Comparison of ENCODE assay signal across 12 cellular contexts in genomic region chr4:41443340-41444079, GRCh38.
DNase-seq lines count a peak whose midpoint lies in the region; ATAC-seq, FAIRE-seq and TF ChIP-seq lines count a peak whose summit lies in the region.
"Had no signal": no experiment of that assay in that cellular context is flagged by ENCODE, and none has a peak within 500 bp of the region (broad histone marks: within the 10 kb centered on the region; RNA-seq: fewer than 3 reads in every experiment).

No MANE protein-coding gene starts in this region.

- no peaks in the 10 kb centered on the region for H3K9me3 Mint-ChIP-seq in mesothelial cell of epicardium
- H3K9me3 Mint-ChIP-seq: H9 had no signal

- TF ChIP-seq RAD21 in K562 (CRISPR knock-in tag; conservative IDR thresholded peaks at IDR 0.05 in 1 of 2, IDR thresholded peaks at IDR 0.05 in 1 of 2), result no peak

- no peak overlapping the region for H3K4me3 ChIP-seq in K562
- H3K4me3 ChIP-seq: BLaER1, SJCRH30 had no signal

- H3K27me3 ChIP-seq in K562 (ENCODE audit: control insufficient read depth in 2 of 2, insufficient read depth in 2 of 2, low read length in 2 of 2), result no peaks in the 10 kb centered on the region
- H3K27me3 ChIP-seq: BLaER1, SJCRH30 had no signal

- H3K36me3 Mint-ChIP-seq in mesothelial cell of epicardium, result no peaks in the 10 kb centered on the region

- H3K27ac ChIP-seq in C4-2B, result peak overlapping the region; percentile 100; the same call in 1 of the 2 replicates
- no peak overlapping the region for H3K27ac ChIP-seq in K562 (ENCODE audit: extremely low read depth, low read depth, low read length)
- H3K27ac ChIP-seq: BLaER1, SJCRH30 had no signal

- ATAC-seq in K562, result no peak

- CTCF ChIA-PET in K562 (lab: Yijun Ruan, JAX; ENCODE audit: low intra/inter-chr PET ratio), result no interaction called here

- H3K4me1 ChIP-seq in K562 (replicated peaks in 1 of 2; ENCODE audit: control insufficient read depth in 2 of 2, insufficient read depth in 2 of 2, low read length in 2 of 2), result no peaks in the 10 kb centered on the region
- H3K4me1 ChIP-seq: BLaER1 had no signal

- no peak for TF ChIP-seq CTCF in C4-2B (conservative IDR thresholded peaks at IDR 0.05)
- TF ChIP-seq CTCF in K562 (IDR thresholded peaks at IDR 0.05 in 2 of 3, conservative IDR thresholded peaks at IDR 0.05 in 1 of 3; ENCODE audit: insufficient read depth in 2 of 3, low read depth in 1 of 3, low read length in 3 of 3), result no peak
- no peak for TF ChIP-seq CTCF in mesothelial cell of epicardium (IDR thresholded peaks at IDR 0.05; ENCODE audit: unreplicated experiment)

- H3K79me2 ChIP-seq in K562 (ENCODE audit: control insufficient read depth, insufficient read depth, low read length), result no peaks in the 10 kb centered on the region

- POLR2A ChIA-PET in K562 (lab: Yijun Ruan, JAX), result no interaction called here

- DNase-seq in HT-29 (ENCODE audit: low spot score), result peak; percentile 30
- no peak for DNase-seq in K562 (ENCODE audit: extremely low read depth in 1 of 4, low spot score in 3 of 4)
- DNase-seq in mesothelial cell of epicardium (ENCODE audit: low spot score in 2 of 2, unreplicated experiment in 2 of 2), result no peak
- DNase-seq in DMS153 treated with DMSO at 0.1 percent for 48 hours (lab: John Stamatoyannopoulos, UW; ENCODE audit: unreplicated experiment), result no peak
- DNase-seq in T1000 (lab: John Stamatoyannopoulos, UW), result no peak
- no peak for DNase-seq in DMS 273 treated with DMSO at 0.1 percent for 48 hours (lab: John Stamatoyannopoulos, UW)
- DNase-seq: H9, NCI-H446, SJCRH30, SW 1271 had no signal

- TF ChIP-seq POLR2A in K562 (conservative IDR thresholded peaks at IDR 0.05), result no peak

- no peak for FAIRE-seq in K562 (lab: Jason Lieb, UNC)

- H3K9me1 ChIP-seq in K562 (ENCODE audit: control insufficient read depth, insufficient read depth, low read length), result no peaks in the 10 kb centered on the region

- peaks cover 45% of the 10 kb centered on the region for H3K4me1 Mint-ChIP-seq in mesothelial cell of epicardium

- no peak for TF ChIP-seq EP300 in K562 (IDR thresholded peaks at IDR 0.05; ENCODE audit: low read length)

- no peaks in the 10 kb centered on the region for H4K20me1 ChIP-seq in K562 (replicated peaks; ENCODE audit: control insufficient read depth, insufficient read depth, low read length)
- H4K20me1 ChIP-seq: BLaER1 had no signal

- peak overlapping the region; percentile 55 for H3K27ac Mint-ChIP-seq in mesothelial cell of epicardium
- H3K27ac Mint-ChIP-seq: H9 had no signal

- BruUV-seq in K562 (replicated peaks; lab: Mats Ljungman, UMichigan), result no TSS peak

- no peaks in the 10 kb centered on the region for H3K27me3 Mint-ChIP-seq in mesothelial cell of epicardium (ENCODE audit: low read depth)

- in situ Hi-C loops in K562 (cut with MboI), result no loop called here

- intact Hi-C loops in K562 (cut with micrococcal nuclease), result no loop called here

- H3K4me2 ChIP-seq in K562 (ENCODE audit: insufficient read depth, low read length), result no peak overlapping the region
- H3K4me2 ChIP-seq: BLaER1 had no signal

- H3K36me3 ChIP-seq in K562 (ENCODE audit: control insufficient read depth, insufficient read depth, low read length), result no peaks in the 10 kb centered on the region
- H3K36me3 ChIP-seq: BLaER1, SJCRH30 had no signal

- 1% methylated on average over 5 of the region's 5 CpGs for WGBS in K562 (ENCODE audit: insufficient coverage, low coverage, missing lambda C conversion rate)

- no peak overlapping the region for H3K9ac ChIP-seq in K562 (ENCODE audit: insufficient read depth in 1 of 2, low read depth in 2 of 2, low read length in 2 of 2)
- H3K9ac ChIP-seq: BLaER1 had no signal

- H3K9me3 ChIP-seq in K562 (replicated peaks; ENCODE audit: control insufficient read depth, insufficient read depth, low read depth, low read length), result no peaks in the 10 kb centered on the region
- H3K9me3 ChIP-seq: BLaER1, SJCRH30 had no signal

- no peak overlapping the region for H2AFZ ChIP-seq in K562 (ENCODE audit: low read depth, low read length)

- no peak overlapping the region for H3K4me3 Mint-ChIP-seq in mesothelial cell of epicardium
- H3K4me3 Mint-ChIP-seq: H9 had no signal

TF ChIP-seq in K562, 482 proteins besides CTCF, POLR2A, EP300 and RAD21:
- no peak for TF ChIP-seq FOXP4 (CRISPR knock-in tag; IDR thresholded peaks at IDR 0.05; ENCODE audit: borderline replicate concordance)
- peak; percentile 33; the same call in 1 of the 2 replicates for TF ChIP-seq C11orf30 (IDR thresholded peaks at IDR 0.05; ENCODE audit: low read depth)
- TF ChIP-seq ZNF316 (IDR thresholded peaks at IDR 0.05), result peak; percentile 20; the same call in 1 of the 2 replicates
TF ChIP-seq in K562: peak in this region for 2.
